12 cellular contexts compared by ENCODE assay signal in the genomic region with DNA sequence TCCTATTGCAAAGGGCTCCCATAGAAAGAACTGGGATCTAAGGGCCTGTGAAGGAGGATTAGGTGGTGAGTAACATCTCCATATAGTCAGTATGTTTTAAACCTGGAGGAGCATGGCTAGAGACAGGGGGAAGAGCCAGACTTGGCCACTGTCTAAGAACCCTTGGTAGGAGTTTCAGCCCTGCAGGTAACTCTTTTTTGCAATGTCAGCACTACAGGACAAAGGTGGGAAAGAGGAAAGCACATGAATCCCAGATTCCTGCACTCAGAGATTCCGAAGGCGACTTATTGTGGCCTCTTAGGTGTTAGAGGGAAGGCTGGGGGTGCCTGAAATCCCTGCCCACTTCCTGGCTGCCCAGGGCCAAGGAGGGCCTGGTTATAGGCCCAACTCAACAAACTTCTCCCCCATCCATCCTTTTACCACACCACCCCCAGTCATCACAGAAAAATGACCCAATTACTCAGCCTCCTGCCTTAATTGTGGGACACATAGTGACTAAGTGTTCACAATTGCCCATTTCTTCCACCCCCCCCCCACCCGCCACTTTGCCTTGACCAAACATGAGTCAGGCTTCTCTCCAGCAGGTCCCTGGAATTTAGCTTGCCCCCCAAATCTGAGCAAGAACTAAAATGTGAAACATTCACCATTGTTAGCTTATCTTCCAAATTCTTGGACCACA. TPM values are rescaled to one million over a fixed set of nuclear protein-coding genes. Genes with fewer than 3 reads are reported as not detected.
DNase-seq lines count a peak whose midpoint lies in the region; ATAC-seq and TF ChIP-seq lines count a peak whose summit lies in the region.
"Had no signal": no experiment of that assay in that cellular context is flagged by ENCODE, and none has a peak within 500 bp of the region (broad histone marks: within the 10 kb centered on the region; RNA-seq: fewer than 3 reads in every experiment).

No MANE protein-coding gene starts in this region.

- no peaks in the 10 kb centered on the region for H4K20me1 ChIP-seq in GM23248 (ENCODE audit: insufficient read depth)

- H3K4me1 ChIP-seq in GM23248 (ENCODE audit: insufficient read depth) = peaks cover 35% of the 10 kb centered on the region
- peaks cover 0 to 24% (median 18%) of the 10 kb centered on the region in 9 donors for H3K4me1 ChIP-seq in heart right ventricle

- H3K27ac ChIP-seq in GM23248 (peak overlapping the region; percentile 33), heart right ventricle (no peak overlapping the region)

- H3K4me3 Mint-ChIP-seq in T-cell = peak overlapping the region in 2 of 3 donors; percentile 74 to 87

- POLR2A ChIA-PET in T-cell (lab: Charles Lee) = no interaction called here

- ATAC-seq in T-cell (replicated peaks in 1 of 4) = no peak
- no peak for ATAC-seq in heart right ventricle

- in situ Hi-C loops in GM23248 (cut with MboI) (no loop called here), GM13977 (cut with MboI; ENCODE audit: low pct_unique_long_range_greater_than_20kb, low sequenced_read_pairs, unreplicated experiment) (no loop called here)

- H3K27me3 ChIP-seq in GM23248 (replicated peaks; ENCODE audit: insufficient read depth) = no peaks in the 10 kb centered on the region
- H3K27me3 ChIP-seq in heart right ventricle = peaks cover 0 to 71% (median 63%) of the 10 kb centered on the region in 7 donors

- H3K4me1 Mint-ChIP-seq in T-cell = peaks cover 22 to 31% (median 25%) of the 10 kb centered on the region in 3 donors

- H3K9me3 Mint-ChIP-seq in T-cell = no peaks in the 10 kb centered on the region

- H2AFZ ChIP-seq in GM23248 = no peak overlapping the region

- peaks cover 26% of the 10 kb centered on the region for H3F3A ChIP-seq in GM23248 (ENCODE audit: insufficient read depth)

- peaks cover 52 to 62% of the 10 kb centered on the region in 2 donors for H3K27me3 Mint-ChIP-seq in T-cell

- peak overlapping the region; percentile 98 for H3K4me3 ChIP-seq in GM23248
- no peak overlapping the region for H3K4me3 ChIP-seq in heart right ventricle

- TF ChIP-seq CTCF in GM13977 (IDR thresholded peaks at IDR 0.05; ENCODE audit: extremely low read depth, insufficient read depth, missing control alignments) = no peak
- TF ChIP-seq CTCF in heart right ventricle (IDR thresholded peaks at IDR 0.05) = no peak

- H3K9me2 ChIP-seq in GM23248 (ENCODE audit: insufficient read depth) = no peaks in the 10 kb centered on the region

- H3K36me3 ChIP-seq in GM23248 (ENCODE audit: low read depth) = no peaks in the 10 kb centered on the region
- H3K36me3 ChIP-seq in heart right ventricle = no peaks in the 10 kb centered on the region

- DNase-seq in GM23248 (peak; percentile 72), T-cell (no peak), glomerular visceral epithelial cell (ENCODE audit: extremely low spot score) (peak; percentile 91), retina (peak; percentile 6), GM13977 (ENCODE audit: low spot score) (no peak), NCI-H1694 treated with DMSO at 0.1 percent for 48 hours (lab: John Stamatoyannopoulos, UW) (no peak), SW480 (ENCODE audit: low spot score) (no peak), heart right ventricle (no peak)
- DNase-seq: activated CD8-positive, alpha-beta memory T cell treated with anti-CD3 and anti-CD28 coated beads, Interleukin-2, amount 50 U/mL, for 48 hours; amniotic stem cell; NCI-H69; SIG-M5 had no signal

- H3K4me2 ChIP-seq in GM23248 (ENCODE audit: unreplicated experiment) = peak overlapping the region; percentile 95

- WGBS in GM23248 (ENCODE audit: low coverage in 1 of 2, low lambda C conversion rate in 2 of 2, missing lambda C conversion rate in 2 of 2), 2 experiments = 44 to 58% methylated on average over 2 to 3 of the region's 3 CpGs
- WGBS in heart right ventricle, 2 donors = 86 to 89% methylated on average over 3 of the region's 3 CpGs

- H3K9me3 ChIP-seq in GM23248 (ENCODE audit: low read depth) (no peaks in the 10 kb centered on the region), heart right ventricle (no peaks in the 10 kb centered on the region)

- intact Hi-C loops in heart right ventricle (cut with DNase I) = no loop called here

- H3K36me3 Mint-ChIP-seq in T-cell = no peaks in the 10 kb centered on the region

- H3K27ac Mint-ChIP-seq in T-cell = no peak overlapping the region

- CTCF ChIA-PET in T-cell (lab: Charles Lee) = no interaction called here

- peak overlapping the region; percentile 69 for H3K9ac ChIP-seq in GM23248

- H3K79me2 ChIP-seq in GM23248 (ENCODE audit: insufficient read depth) = peaks cover 17% of the 10 kb centered on the region

RNA-seq across cellular contexts. Expression of gene NTNG1, which starts 1.9 kb away (rescaled TPM):
- 14.4 and 14.7 TPM in 2 replicates for total RNA-seq in GM23248 (2014; rRNA removed; shearing (Covaris generic))
- 16.0 and 17.4 TPM in 2 replicates for polyA plus RNA-seq in GM23248 (2016; fragmentation: Nextera tagmentation; extraction: Ambion mirVana)
- under 1 TPM in 1 of 5 donors, not detected in 4; 0.13 TPM for total RNA-seq in T-cell
- total RNA-seq in heart right ventricle = under 1 TPM in 1 of 10 donors, not detected in 9; 0.06 TPM
- polyA plus RNA-seq in heart right ventricle = not detected

Comparison
In these comparisons a context has a peak if more than half of its experiments do, and no peak if none do; other contexts are left out.
1. DNase-seq: peak in GM23248 (single experiment), glomerular visceral epithelial cell (single experiment) and retina (single experiment); none in T-cell (0 of 34), GM13977 (single experiment), NCI-H1694 treated with DMSO at 0.1 percent for 48 hours (single experiment), SW480 (single experiment) and heart right ventricle (0 of 2).
2. RNA of gene NTNG1, which starts 1.9 kb away (total RNA-seq): 14.4 to 14.7 TPM in GM23248; 0.13 TPM in T-cell and 0.06 TPM in heart right ventricle; every median in the first group is over 10 times any median in the second.